In the genomic region with DNA sequence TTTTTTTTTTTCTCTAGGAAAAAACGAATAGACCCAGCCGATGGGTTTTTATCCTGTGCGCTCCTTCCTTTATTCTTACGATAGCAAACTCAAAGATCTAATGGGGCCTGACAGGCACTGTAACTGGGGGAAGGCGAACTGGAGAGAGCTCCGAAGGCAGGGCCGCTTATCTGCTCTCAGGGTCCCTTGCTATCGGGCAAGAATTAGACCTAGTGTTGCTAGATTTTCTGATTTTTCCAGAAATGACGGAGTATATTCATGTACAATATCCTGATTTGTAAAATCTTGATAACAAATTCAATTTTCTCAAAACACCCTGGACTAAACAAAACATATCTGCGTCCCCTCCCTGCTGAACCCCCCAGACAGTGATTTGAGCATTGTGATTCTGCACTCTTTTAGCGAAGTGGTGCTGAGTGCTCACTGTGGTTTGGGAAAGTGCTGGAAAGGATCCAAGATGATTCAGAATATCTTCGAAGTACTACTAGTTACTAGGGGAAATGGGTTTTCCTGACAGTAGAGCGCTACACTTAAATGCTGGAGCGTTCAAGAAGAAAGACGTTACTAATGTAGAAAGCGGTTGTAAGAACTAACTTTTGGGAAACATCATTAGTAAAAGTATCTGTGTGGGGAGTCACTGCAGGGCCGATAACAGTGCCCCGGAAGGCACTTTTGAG, we compare ENCODE assay signal across 8 cellular contexts. TPM values are rescaled to one million over a fixed set of nuclear protein-coding genes. Genes with fewer than 3 reads are reported as not detected.
DNase-seq lines count a peak whose midpoint lies in the region; ATAC-seq and TF ChIP-seq lines count a peak whose summit lies in the region.

No MANE protein-coding gene starts in this region.

- peak overlapping the region; percentile 15 for H3K27ac Mint-ChIP-seq in endothelial cell (ENCODE audit: unreplicated experiment)

- peaks cover 13% of the 10 kb centered on the region for H3K4me1 Mint-ChIP-seq in endothelial cell (ENCODE audit: unreplicated experiment)

- H3K9me3 Mint-ChIP-seq in endothelial cell (ENCODE audit: unreplicated experiment) = no peaks in the 10 kb centered on the region

- ATAC-seq in GM21381 (IDR thresholded peaks at IDR 0.05; ENCODE audit: unreplicated experiment) = no peak

- DNase-seq in GM03348 (ENCODE audit: low spot score) = peak; percentile 43
- peak; percentile 51 for DNase-seq in NCI-H345 (lab: John Stamatoyannopoulos, UW)
- no peak for DNase-seq in endothelial cell (ENCODE audit: low spot score)
- peak; percentile 53 for DNase-seq in midbrain (lab: John Stamatoyannopoulos, UW)
- no peak for DNase-seq in NCI-H1048 (lab: John Stamatoyannopoulos, UW)
- DNase-seq in RPMI8226 = no peak
- no peak for DNase-seq in NCI-H128 (lab: John Stamatoyannopoulos, UW; ENCODE audit: unreplicated experiment)

- TF ChIP-seq CTCF in endothelial cell (IDR thresholded peaks at IDR 0.05; ENCODE audit: unreplicated experiment) = no peak

- peaks cover 16% of the 10 kb centered on the region for H3K27me3 Mint-ChIP-seq in endothelial cell (ENCODE audit: unreplicated experiment)

- peak overlapping the region; percentile 90 for H3K4me3 Mint-ChIP-seq in endothelial cell (ENCODE audit: unreplicated experiment)

- no peaks in the 10 kb centered on the region for H3K36me3 Mint-ChIP-seq in endothelial cell (ENCODE audit: low read depth, unreplicated experiment)

RNA-seq across cellular contexts. Expression of gene STXBP6, which starts 0.7 kb away (rescaled TPM):
- total RNA-seq in endothelial cell (ENCODE audit: unreplicated experiment) = 0.51 TPM

Comparison
In these comparisons a context has a peak if more than half of its experiments do, and no peak if none do; other contexts are left out.
1. DNase-seq: peak in GM03348 (single experiment), NCI-H345 (single experiment) and midbrain (single experiment); none in endothelial cell (single experiment), NCI-H1048 (single experiment), RPMI8226 (single experiment) and NCI-H128 (single experiment).